13 cellular contexts compared by ENCODE assay signal in the genomic region with DNA sequence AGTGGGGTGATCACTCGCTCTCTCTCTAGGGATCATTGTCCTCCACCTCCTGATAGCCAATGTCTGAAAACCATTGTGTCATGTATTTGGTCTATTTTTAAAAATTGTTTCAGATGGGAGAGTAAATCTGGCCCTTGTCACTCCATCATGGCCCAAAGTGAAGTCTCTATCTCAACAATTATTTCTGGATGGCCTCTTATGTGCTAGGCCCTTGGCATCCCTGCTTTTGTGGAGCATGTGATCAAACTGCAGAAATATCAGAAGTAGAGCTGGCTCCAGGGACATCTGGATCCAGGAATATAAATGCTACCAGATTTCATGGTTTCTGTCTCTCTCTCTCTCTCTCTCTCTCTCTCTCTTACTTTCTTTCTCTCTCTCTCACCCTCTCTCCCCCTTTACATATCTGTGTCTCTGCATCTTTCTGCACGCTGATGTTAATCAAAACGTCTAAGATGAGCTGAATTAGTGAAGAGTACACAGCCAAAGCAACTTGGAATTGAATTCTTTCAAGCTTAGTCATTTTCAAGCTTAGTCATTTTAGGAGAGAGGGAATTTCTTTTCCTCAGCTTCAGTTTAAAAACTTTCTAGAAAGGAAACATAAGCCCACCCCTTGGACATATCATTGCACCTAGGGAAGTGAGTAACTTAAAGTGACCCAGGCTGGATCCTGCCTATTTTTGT. TPM values are rescaled to one million over a fixed set of nuclear protein-coding genes. Genes with fewer than 3 reads are reported as not detected.
DNase-seq lines count a peak whose midpoint lies in the region; ATAC-seq and TF ChIP-seq lines count a peak whose summit lies in the region.
"Had no signal": no experiment of that assay in that cellular context is flagged by ENCODE, and none has a peak within 500 bp of the region (broad histone marks: within the 10 kb centered on the region; RNA-seq: fewer than 3 reads in every experiment).

No MANE protein-coding gene starts in this region.

- H3K27ac ChIP-seq in fibroblast of lung (ENCODE audit: insufficient read depth, low read length), result no peak overlapping the region
- no peak overlapping the region for H3K27ac ChIP-seq in spleen
- H3K27ac ChIP-seq in brain microvascular endothelial cell, result no peak overlapping the region
- H3K27ac ChIP-seq: cardiac muscle cell had no signal

- in situ Hi-C loops in brain microvascular endothelial cell (cut with HindIII; ENCODE audit: low pct_ligation_motif_present, low sequenced_read_pairs), result no loop called here

- H3K79me2 ChIP-seq in fibroblast of lung (ENCODE audit: control insufficient read depth, insufficient read depth, low read length), result no peaks in the 10 kb centered on the region

- no peaks in the 10 kb centered on the region for H3K9me3 Mint-ChIP-seq in activated T-cell treated with anti-CD3 and anti-CD28 coated beads, Interleukin-2, amount 50 U/mL, for 72 hours
- H3K9me3 Mint-ChIP-seq: activated B cell treated with CpG ODN at 0.5 μM for 24 hours; CD4-positive, CD25-positive, alpha-beta regulatory T cell had no signal

- H3K4me1 Mint-ChIP-seq in activated T-cell treated with anti-CD3 and anti-CD28 coated beads, Interleukin-2, amount 50 U/mL, for 72 hours (ENCODE audit: low read depth), result no peaks in the 10 kb centered on the region
- H3K4me1 Mint-ChIP-seq: activated B cell treated with CpG ODN at 0.5 μM for 24 hours; CD4-positive, CD25-positive, alpha-beta regulatory T cell had no signal

- H4K20me1 ChIP-seq in fibroblast of lung (ENCODE audit: control insufficient read depth, extremely low read depth, insufficient read depth, low read length), result no peaks in the 10 kb centered on the region

- H3K4me1 ChIP-seq in fibroblast of lung (ENCODE audit: control insufficient read depth, extremely low read depth, insufficient read depth, low read length) (no peaks in the 10 kb centered on the region), spleen (no peaks in the 10 kb centered on the region)

- no peak for TF ChIP-seq POLR2A in spleen (IDR thresholded peaks at IDR 0.05)

- TF ChIP-seq CTCF in fibroblast of lung (conservative IDR thresholded peaks at IDR 0.05 in 1 of 2, IDR thresholded peaks at IDR 0.05 in 1 of 2; ENCODE audit: low read depth in 1 of 2, low read length in 2 of 2) (no peak), spleen (IDR thresholded peaks at IDR 0.05 in 8 of 11, conservative IDR thresholded peaks at IDR 0.05 in 3 of 11) (no peak), brain microvascular endothelial cell (IDR thresholded peaks at IDR 0.05; ENCODE audit: low read depth, low read length, missing control alignments) (no peak)

- H3K27ac Mint-ChIP-seq in activated T-cell treated with anti-CD3 and anti-CD28 coated beads, Interleukin-2, amount 50 U/mL, for 72 hours, result no peak overlapping the region
- H3K27ac Mint-ChIP-seq: activated B cell treated with CpG ODN at 0.5 μM for 24 hours had no signal

- no peak overlapping the region for H3K4me3 Mint-ChIP-seq in activated T-cell treated with anti-CD3 and anti-CD28 coated beads, Interleukin-2, amount 50 U/mL, for 72 hours
- H3K4me3 Mint-ChIP-seq: activated B cell treated with CpG ODN at 0.5 μM for 24 hours; CD4-positive, CD25-positive, alpha-beta regulatory T cell had no signal

- H3K36me3 Mint-ChIP-seq in activated T-cell treated with anti-CD3 and anti-CD28 coated beads, Interleukin-2, amount 50 U/mL, for 72 hours (ENCODE audit: insufficient read depth in 2 of 2), result no peaks in the 10 kb centered on the region
- H3K36me3 Mint-ChIP-seq: CD4-positive, CD25-positive, alpha-beta regulatory T cell had no signal

- H3K9me3 ChIP-seq in fibroblast of lung (ENCODE audit: control insufficient read depth, insufficient read depth, low read depth, low read length), result no peaks in the 10 kb centered on the region
- no peaks in the 10 kb centered on the region for H3K9me3 ChIP-seq in spleen

- H3K4me2 ChIP-seq in fibroblast of lung (ENCODE audit: extremely low read depth, insufficient read depth, low read length), result no peak overlapping the region

- no peak overlapping the region for H3K9ac ChIP-seq in fibroblast of lung (ENCODE audit: insufficient read depth, low read length)

- WGBS in spleen, 5 donors, result 72 to 85% (median 82%) methylated on average over 3 of the region's 3 CpGs

- no peak overlapping the region for H2AFZ ChIP-seq in fibroblast of lung (ENCODE audit: low read length)

- H3K36me3 ChIP-seq in fibroblast of lung (ENCODE audit: control insufficient read depth, insufficient read depth, low read length) (no peaks in the 10 kb centered on the region), spleen (no peaks in the 10 kb centered on the region), brain microvascular endothelial cell (replicated peaks) (no peaks in the 10 kb centered on the region)
- H3K36me3 ChIP-seq: cardiac muscle cell had no signal

- H3K4me3 ChIP-seq in fibroblast of lung (replicated peaks in 1 of 4; ENCODE audit: control extremely low read depth in 1 of 4, insufficient read depth in 1 of 4, low read depth in 3 of 4, low read length in 4 of 4), result no peak overlapping the region
- no peak overlapping the region for H3K4me3 ChIP-seq in spleen
- no peak overlapping the region for H3K4me3 ChIP-seq in brain microvascular endothelial cell (ENCODE audit: low read depth, low read length)
- H3K4me3 ChIP-seq: cardiac muscle cell had no signal

- H3K27me3 ChIP-seq in fibroblast of lung (ENCODE audit: control insufficient read depth, insufficient read depth, low read length) (no peaks in the 10 kb centered on the region), spleen (replicated peaks in 1 of 7) (no peaks in the 10 kb centered on the region), brain microvascular endothelial cell (replicated peaks) (no peaks in the 10 kb centered on the region)
- H3K27me3 ChIP-seq: cardiac muscle cell had no signal

- peak; percentile 10 for DNase-seq in Daoy (ENCODE audit: low read depth)
- DNase-seq in NCI-H460 (ENCODE audit: extremely low read depth, low read depth), result peak; percentile 14
- DNase-seq in fibroblast of lung (ENCODE audit: low read depth in 2 of 2), result peak; percentile 49 to 74
- DNase-seq in myocyte (ENCODE audit: low read depth), result peak; percentile 24
- no peak for DNase-seq in spleen
- DNase-seq in brain microvascular endothelial cell, result no peak
- no peak for DNase-seq in stimulated activated CD8-positive, alpha-beta memory T cell treated with anti-CD3 and anti-CD28 coated beads, Interleukin-4, amount 100 ng/mL, for 48 hours
- no peak for DNase-seq in activated T-cell treated with anti-CD3 and anti-CD28 coated beads, Interleukin-2, amount 50 U/mL, for 72 hours
- DNase-seq: activated B cell treated with CpG ODN at 0.5 μM for 24 hours; CD4-positive, CD25-positive, alpha-beta regulatory T cell; NCI-H526 had no signal

- H3K27me3 Mint-ChIP-seq in activated T-cell treated with anti-CD3 and anti-CD28 coated beads, Interleukin-2, amount 50 U/mL, for 72 hours (ENCODE audit: low read depth), result peaks cover 12% of the 10 kb centered on the region
- H3K27me3 Mint-ChIP-seq: activated B cell treated with CpG ODN at 0.5 μM for 24 hours had no signal

- ATAC-seq in activated T-cell treated with anti-CD3 and anti-CD28 coated beads, Interleukin-2, amount 50 U/mL, for 72 hours (replicated peaks in 1 of 2), result no peak
- ATAC-seq: left lobe of liver had no signal

- intact Hi-C loops in spleen (cut with DNase I; ENCODE audit: low total_unique reads), result no loop called here

RNA-seq across cellular contexts. Expression of a gene that starts 47.4 kb away (rescaled TPM):
- total RNA-seq in Daoy (2014; rRNA removed; shearing (Covaris generic)), result 51.0 and 61.8 TPM in 2 replicates
- total RNA-seq in NCI-H460 (2014; rRNA removed; shearing (Covaris generic)), result 41.9 and 48.6 TPM in 2 replicates
- polyA plus RNA-seq in NCI-H460 (2014; cell fraction: nucleus; rRNA removed), result 27.3 and 32.2 TPM in 2 replicates
- 92.5 and 153 TPM in 2 replicates for total RNA-seq in fibroblast of lung
- 48.4 and 66.5 TPM in 2 replicates for polyA plus RNA-seq in fibroblast of lung
- polyA plus RNA-seq in fibroblast of lung (2012), result 60.8 and 83.5 TPM in 2 replicates
- polyA minus RNA-seq in fibroblast of lung (ENCODE audit: low replicate concordance), result 44.2 and 88.0 TPM in 2 replicates
- 33.0 and 43.1 TPM in 2 replicates for total RNA-seq in myocyte
- polyA plus RNA-seq in myocyte (2012), result 18.8 TPM
- 10 to 100 TPM; 25.2 to 48.3 (median 34.3) TPM for total RNA-seq in spleen
- 1 to 10 TPM; 3.3 to 7.5 (median 3.4) TPM for polyA plus RNA-seq in spleen
- total RNA-seq in activated T-cell treated with anti-CD3 and anti-CD28 coated beads, Interleukin-2, amount 50 U/mL, for 72 hours, result 10 to 100 TPM in 1 of 2 donors, 1 to 10 TPM in 1; 7.6 to 10.7 TPM

RNA-seq across cellular contexts. Expression of a gene that starts 48.3 kb away (rescaled TPM):
- 13.8 and 14.1 TPM in 2 replicates for total RNA-seq in Daoy (2014; rRNA removed; shearing (Covaris generic))
- total RNA-seq in NCI-H460 (2014; rRNA removed; shearing (Covaris generic)), result 12.7 and 13.9 TPM in 2 replicates
- 4.9 and 11.6 TPM in 2 replicates for polyA plus RNA-seq in NCI-H460 (2014; cell fraction: nucleus; rRNA removed)
- total RNA-seq in fibroblast of lung (10.3 and 12.1 TPM in 2 replicates), myocyte (9.8 and 13.0 TPM in 2 replicates), spleen (10 to 100 TPM; 15.2 to 24.1 (median 18.8) TPM)
- polyA plus RNA-seq in fibroblast of lung (6.4 and 9.0 TPM in 2 replicates), spleen (10 to 100 TPM in 2 of 3 donors, 1 to 10 TPM in 1; 9.3 to 15.6 (median 15.3) TPM)
- 6.0 and 7.6 TPM in 2 replicates for polyA plus RNA-seq in fibroblast of lung (2012)
- 0.78 and 1.7 TPM in 2 replicates for polyA minus RNA-seq in fibroblast of lung (ENCODE audit: low replicate concordance)
- polyA plus RNA-seq in myocyte (2012), result 3.9 TPM
- 10 to 100 TPM; 12.6 to 14.5 TPM for total RNA-seq in activated T-cell treated with anti-CD3 and anti-CD28 coated beads, Interleukin-2, amount 50 U/mL, for 72 hours

Comparison
In these comparisons a context has a peak if more than half of its experiments do, and no peak if none do; other contexts are left out.
1. DNase-seq: peak in Daoy (single experiment), NCI-H460 (single experiment), fibroblast of lung (2 of 2) and myocyte (single experiment); none in spleen (single experiment), brain microvascular endothelial cell (single experiment), stimulated activated CD8-positive, alpha-beta memory T cell treated with anti-CD3 and anti-CD28 coated beads, Interleukin-4, amount 100 ng/mL, for 48 hours (single experiment) and activated T-cell treated with anti-CD3 and anti-CD28 coated beads, Interleukin-2, amount 50 U/mL, for 72 hours (0 of 2).